ENCODE assay signal across 1 cellular context in genomic region chr2:238182362-238182761, GRCh38.
TF ChIP-seq lines count a peak whose summit lies in the region.

No MANE protein-coding gene starts in this region.

TF ChIP-seq in K562, 482 proteins besides CTCF, POLR2A, EP300 and RAD21:
- TF ChIP-seq TFAM (CRISPR knock-in tag; conservative IDR thresholded peaks at IDR 0.05) = no peak
- no peak for TF ChIP-seq MECOM (CRISPR knock-in tag; IDR thresholded peaks at IDR 0.05)
- TF ChIP-seq NFIC (IDR thresholded peaks at IDR 0.05) = peak; percentile 44; the same call in 1 of the 2 replicates
